In genomic region chr10:26022831-26023230, GRCh38 we compare ENCODE assay signal across 9 cellular contexts.
"Had no signal": no experiment of that assay in that cellular context is flagged by ENCODE, and none has a peak within 500 bp of the region (broad histone marks: within the 10 kb centered on the region; RNA-seq: fewer than 3 reads in every experiment).

No MANE protein-coding gene starts in this region.

- H3K36me3 Mint-ChIP-seq: IgD-negative memory B cell had no signal

- H3K4me3 ChIP-seq: K562 had no signal

- H3K27ac Mint-ChIP-seq: IgD-negative memory B cell had no signal

- H3K27ac ChIP-seq: HL-60, KMS-11 had no signal

- DNase-seq: IMR-90, KBM-7, KG1 had no signal

- H3K9me3 Mint-ChIP-seq: IgD-negative memory B cell had no signal

- H3K4me3 Mint-ChIP-seq: IgD-negative memory B cell had no signal

- H3K4me2 ChIP-seq: KMS-11 had no signal

- FAIRE-seq: HepG2, HTR-8/SVneo, K562 had no signal

- ATAC-seq: HepG2, K562 had no signal
